Comparison of ENCODE assay signal across 1 cellular context in genomic region chr6:145067430-145067829, GRCh38.
A peak's percentile ranks its signal among the peaks of the same experiment; 100 is the strongest.
TF ChIP-seq lines count a peak whose summit lies in the region.

No MANE protein-coding gene starts in this region.

TF ChIP-seq in SK-N-SH treated with all-trans-retinoic acid at 6 μM for 48 hours, 23 proteins besides CTCF, POLR2A, EP300 and RAD21 (continued from another document):
- TF ChIP-seq ISL1 (CRISPR knock-in tag; IDR thresholded peaks at IDR 0.05) (peak; percentile 94), RARB (CRISPR knock-in tag; IDR thresholded peaks at IDR 0.05) (no peak)
